ENCODE assay signal across 1 cellular context in the genomic region with DNA sequence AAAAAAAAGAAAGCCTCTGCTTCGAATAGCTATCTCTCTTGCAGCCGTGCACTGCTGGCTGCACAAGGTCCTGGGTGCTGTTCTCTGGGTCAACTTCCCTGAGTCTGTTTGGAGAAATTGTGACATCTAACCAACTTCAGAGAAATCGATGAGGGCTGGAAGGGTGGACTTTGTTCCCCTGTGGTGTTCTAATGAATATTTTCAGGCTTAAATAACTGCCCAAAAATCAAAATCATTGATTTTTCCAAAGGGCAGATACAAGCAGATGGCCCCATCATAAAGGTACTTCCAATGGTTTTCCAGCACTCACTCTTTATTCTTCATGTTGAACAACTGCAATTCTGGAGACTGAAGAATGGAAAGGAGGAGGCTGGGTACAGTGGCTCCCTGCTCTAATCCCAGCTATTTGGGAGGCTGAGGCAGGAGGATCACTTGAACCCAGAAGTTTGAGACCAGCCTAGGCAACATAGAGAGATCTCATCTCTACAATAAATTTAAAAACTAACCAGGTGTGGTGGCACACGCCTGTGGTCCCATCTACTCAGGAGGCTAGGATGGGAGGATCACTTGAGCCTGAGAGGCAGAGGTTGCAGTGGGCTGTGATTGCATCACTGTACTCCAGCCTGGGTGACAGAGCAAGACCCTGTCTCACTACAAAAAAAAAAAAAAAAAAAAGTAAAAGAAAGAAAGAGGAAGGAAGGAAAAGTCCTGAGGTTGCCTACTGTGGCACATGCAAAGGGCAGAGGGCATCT.
A peak's percentile ranks its signal among the peaks of the same experiment; 100 is the strongest.
TF ChIP-seq lines count a peak whose summit lies in the region.

No MANE protein-coding gene starts in this region.

TF ChIP-seq in HepG2, 621 proteins besides CTCF, POLR2A, EP300 and RAD21 (continued from another document and continues in another):
- TF ChIP-seq, protein P1, sequence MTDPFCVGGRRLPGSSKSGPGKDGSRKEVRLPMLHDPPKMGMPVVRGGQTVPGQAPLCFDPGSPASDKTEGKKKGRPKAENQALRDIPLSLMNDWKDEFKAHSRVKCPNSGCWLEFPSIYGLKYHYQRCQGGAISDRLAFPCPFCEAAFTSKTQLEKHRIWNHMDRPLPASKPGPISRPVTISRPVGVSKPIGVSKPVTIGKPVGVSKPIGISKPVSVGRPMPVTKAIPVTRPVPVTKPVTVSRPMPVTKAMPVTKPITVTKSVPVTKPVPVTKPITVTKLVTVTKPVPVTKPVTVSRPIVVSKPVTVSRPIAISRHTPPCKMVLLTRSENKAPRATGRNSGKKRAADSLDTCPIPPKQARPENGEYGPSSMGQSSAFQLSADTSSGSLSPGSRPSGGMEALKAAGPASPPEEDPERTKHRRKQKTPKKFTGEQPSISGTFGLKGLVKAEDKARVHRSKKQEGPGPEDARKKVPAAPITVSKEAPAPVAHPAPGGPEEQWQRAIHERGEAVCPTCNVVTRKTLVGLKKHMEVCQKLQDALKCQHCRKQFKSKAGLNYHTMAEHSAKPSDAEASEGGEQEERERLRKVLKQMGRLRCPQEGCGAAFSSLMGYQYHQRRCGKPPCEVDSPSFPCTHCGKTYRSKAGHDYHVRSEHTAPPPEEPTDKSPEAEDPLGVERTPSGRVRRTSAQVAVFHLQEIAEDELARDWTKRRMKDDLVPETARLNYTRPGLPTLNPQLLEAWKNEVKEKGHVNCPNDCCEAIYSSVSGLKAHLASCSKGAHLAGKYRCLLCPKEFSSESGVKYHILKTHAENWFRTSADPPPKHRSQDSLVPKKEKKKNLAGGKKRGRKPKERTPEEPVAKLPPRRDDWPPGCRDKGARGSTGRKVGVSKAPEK (CRISPR knock-in tag; IDR thresholded peaks at IDR 0.05; ENCODE audit: borderline replicate concordance): peak; percentile 89; the same call in 1 of the 2 replicates
- TF ChIP-seq SMARCC2 (IDR thresholded peaks at IDR 0.05) (peak; percentile 92), NFIC (IDR thresholded peaks at IDR 0.05; ENCODE audit: low read length) (peak; percentile 94), ZNF331 (CRISPR knock-in tag; IDR thresholded peaks at IDR 0.05) (peak; percentile 90), ZBTB3 (CRISPR knock-in tag; IDR thresholded peaks at IDR 0.05; ENCODE audit: borderline replicate concordance, low read depth) (no peak), THAP11 (CRISPR knock-in tag; IDR thresholded peaks at IDR 0.05) (peak; percentile 75), MEIS2 (CRISPR knock-in tag; IDR thresholded peaks at IDR 0.05) (peak; percentile 86), HMGXB4 (CRISPR knock-in tag; IDR thresholded peaks at IDR 0.05; ENCODE audit: borderline replicate concordance in 1 of 2, low read depth in 1 of 2) (peak in 1 of 2 experiments; percentile 58; a peak in 2 of 4 replicates), ZNF484 (CRISPR knock-in tag; IDR thresholded peaks at IDR 0.05; ENCODE audit: borderline replicate concordance, low read depth) (no peak), ASH2L (IDR thresholded peaks at IDR 0.05; ENCODE audit: insufficient read length, low read depth, low read length) (peak; percentile 51), JARID2 (CRISPR knock-in tag; IDR thresholded peaks at IDR 0.05; ENCODE audit: insufficient replicate concordance) (peak; percentile 64), ZNF503 (CRISPR knock-in tag; IDR thresholded peaks at IDR 0.05) (peak; percentile 87), ZNF879 (CRISPR knock-in tag; IDR thresholded peaks at IDR 0.05) (0 out of 2 replicates have a peak, but pooled peaks have one; percentile 41), ZBTB10 (CRISPR knock-in tag; IDR thresholded peaks at IDR 0.05; ENCODE audit: borderline replicate concordance) (peak; percentile 45; the same call in 1 of the 2 replicates), TBX2 (CRISPR knock-in tag; IDR thresholded peaks at IDR 0.05; ENCODE audit: borderline replicate concordance) (peak; percentile 67), ZBTB42 (CRISPR knock-in tag; IDR thresholded peaks at IDR 0.05) (no peak; the same call in 1 of the 2 replicates), TFDP2 (CRISPR knock-in tag; IDR thresholded peaks at IDR 0.05) (peak; percentile 69), ZNF839 (CRISPR knock-in tag; IDR thresholded peaks at IDR 0.05; ENCODE audit: borderline replicate concordance) (no peak), SMAD1 (CRISPR knock-in tag; IDR thresholded peaks at IDR 0.05; ENCODE audit: borderline replicate concordance, low read depth) (no peak), NR2F6 (IDR thresholded peaks at IDR 0.05) (peak; percentile 82), NR2F6 (CRISPR knock-in tag; IDR thresholded peaks at IDR 0.05) (peak; percentile 78)
- TF ChIP-seq, protein P2, sequence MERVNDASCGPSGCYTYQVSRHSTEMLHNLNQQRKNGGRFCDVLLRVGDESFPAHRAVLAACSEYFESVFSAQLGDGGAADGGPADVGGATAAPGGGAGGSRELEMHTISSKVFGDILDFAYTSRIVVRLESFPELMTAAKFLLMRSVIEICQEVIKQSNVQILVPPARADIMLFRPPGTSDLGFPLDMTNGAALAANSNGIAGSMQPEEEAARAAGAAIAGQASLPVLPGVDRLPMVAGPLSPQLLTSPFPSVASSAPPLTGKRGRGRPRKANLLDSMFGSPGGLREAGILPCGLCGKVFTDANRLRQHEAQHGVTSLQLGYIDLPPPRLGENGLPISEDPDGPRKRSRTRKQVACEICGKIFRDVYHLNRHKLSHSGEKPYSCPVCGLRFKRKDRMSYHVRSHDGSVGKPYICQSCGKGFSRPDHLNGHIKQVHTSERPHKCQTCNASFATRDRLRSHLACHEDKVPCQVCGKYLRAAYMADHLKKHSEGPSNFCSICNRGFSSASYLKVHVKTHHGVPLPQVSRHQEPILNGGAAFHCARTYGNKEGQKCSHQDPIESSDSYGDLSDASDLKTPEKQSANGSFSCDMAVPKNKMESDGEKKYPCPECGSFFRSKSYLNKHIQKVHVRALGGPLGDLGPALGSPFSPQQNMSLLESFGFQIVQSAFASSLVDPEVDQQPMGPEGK (CRISPR knock-in tag; IDR thresholded peaks at IDR 0.05): peak; percentile 68; the same call in 1 of the 2 replicates
- TF ChIP-seq, protein P3, sequence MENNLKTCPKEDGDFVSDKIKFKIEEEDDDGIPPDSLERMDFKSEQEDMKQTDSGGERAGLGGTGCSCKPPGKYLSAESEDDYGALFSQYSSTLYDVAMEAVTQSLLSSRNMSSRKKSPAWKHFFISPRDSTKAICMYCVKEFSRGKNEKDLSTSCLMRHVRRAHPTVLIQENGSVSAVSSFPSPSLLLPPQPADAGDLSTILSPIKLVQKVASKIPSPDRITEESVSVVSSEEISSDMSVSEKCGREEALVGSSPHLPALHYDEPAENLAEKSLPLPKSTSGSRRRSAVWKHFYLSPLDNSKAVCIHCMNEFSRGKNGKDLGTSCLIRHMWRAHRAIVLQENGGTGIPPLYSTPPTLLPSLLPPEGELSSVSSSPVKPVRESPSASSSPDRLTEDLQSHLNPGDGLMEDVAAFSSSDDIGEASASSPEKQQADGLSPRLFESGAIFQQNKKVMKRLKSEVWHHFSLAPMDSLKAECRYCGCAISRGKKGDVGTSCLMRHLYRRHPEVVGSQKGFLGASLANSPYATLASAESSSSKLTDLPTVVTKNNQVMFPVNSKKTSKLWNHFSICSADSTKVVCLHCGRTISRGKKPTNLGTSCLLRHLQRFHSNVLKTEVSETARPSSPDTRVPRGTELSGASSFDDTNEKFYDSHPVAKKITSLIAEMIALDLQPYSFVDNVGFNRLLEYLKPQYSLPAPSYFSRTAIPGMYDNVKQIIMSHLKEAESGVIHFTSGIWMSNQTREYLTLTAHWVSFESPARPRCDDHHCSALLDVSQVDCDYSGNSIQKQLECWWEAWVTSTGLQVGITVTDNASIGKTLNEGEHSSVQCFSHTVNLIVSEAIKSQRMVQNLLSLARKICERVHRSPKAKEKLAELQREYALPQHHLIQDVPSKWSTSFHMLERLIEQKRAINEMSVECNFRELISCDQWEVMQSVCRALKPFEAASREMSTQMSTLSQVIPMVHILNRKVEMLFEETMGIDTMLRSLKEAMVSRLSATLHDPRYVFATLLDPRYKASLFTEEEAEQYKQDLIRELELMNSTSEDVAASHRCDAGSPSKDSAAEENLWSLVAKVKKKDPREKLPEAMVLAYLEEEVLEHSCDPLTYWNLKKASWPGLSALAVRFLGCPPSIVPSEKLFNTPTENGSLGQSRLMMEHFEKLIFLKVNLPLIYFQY (CRISPR knock-in tag; IDR thresholded peaks at IDR 0.05; ENCODE audit: borderline replicate concordance): peak; percentile 95
- TF ChIP-seq, protein P4, sequence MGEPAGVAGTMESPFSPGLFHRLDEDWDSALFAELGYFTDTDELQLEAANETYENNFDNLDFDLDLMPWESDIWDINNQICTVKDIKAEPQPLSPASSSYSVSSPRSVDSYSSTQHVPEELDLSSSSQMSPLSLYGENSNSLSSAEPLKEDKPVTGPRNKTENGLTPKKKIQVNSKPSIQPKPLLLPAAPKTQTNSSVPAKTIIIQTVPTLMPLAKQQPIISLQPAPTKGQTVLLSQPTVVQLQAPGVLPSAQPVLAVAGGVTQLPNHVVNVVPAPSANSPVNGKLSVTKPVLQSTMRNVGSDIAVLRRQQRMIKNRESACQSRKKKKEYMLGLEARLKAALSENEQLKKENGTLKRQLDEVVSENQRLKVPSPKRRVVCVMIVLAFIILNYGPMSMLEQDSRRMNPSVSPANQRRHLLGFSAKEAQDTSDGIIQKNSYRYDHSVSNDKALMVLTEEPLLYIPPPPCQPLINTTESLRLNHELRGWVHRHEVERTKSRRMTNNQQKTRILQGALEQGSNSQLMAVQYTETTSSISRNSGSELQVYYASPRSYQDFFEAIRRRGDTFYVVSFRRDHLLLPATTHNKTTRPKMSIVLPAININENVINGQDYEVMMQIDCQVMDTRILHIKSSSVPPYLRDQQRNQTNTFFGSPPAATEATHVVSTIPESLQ (CRISPR knock-in tag; conservative IDR thresholded peaks at IDR 0.05): peak; percentile 77; the same call in 1 of the 2 replicates
- TF ChIP-seq, protein P5, sequence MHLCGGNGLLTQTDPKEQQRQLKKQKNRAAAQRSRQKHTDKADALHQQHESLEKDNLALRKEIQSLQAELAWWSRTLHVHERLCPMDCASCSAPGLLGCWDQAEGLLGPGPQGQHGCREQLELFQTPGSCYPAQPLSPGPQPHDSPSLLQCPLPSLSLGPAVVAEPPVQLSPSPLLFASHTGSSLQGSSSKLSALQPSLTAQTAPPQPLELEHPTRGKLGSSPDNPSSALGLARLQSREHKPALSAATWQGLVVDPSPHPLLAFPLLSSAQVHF (CRISPR knock-in tag; IDR thresholded peaks at IDR 0.05): no peak
- TF ChIP-seq, protein P6, sequence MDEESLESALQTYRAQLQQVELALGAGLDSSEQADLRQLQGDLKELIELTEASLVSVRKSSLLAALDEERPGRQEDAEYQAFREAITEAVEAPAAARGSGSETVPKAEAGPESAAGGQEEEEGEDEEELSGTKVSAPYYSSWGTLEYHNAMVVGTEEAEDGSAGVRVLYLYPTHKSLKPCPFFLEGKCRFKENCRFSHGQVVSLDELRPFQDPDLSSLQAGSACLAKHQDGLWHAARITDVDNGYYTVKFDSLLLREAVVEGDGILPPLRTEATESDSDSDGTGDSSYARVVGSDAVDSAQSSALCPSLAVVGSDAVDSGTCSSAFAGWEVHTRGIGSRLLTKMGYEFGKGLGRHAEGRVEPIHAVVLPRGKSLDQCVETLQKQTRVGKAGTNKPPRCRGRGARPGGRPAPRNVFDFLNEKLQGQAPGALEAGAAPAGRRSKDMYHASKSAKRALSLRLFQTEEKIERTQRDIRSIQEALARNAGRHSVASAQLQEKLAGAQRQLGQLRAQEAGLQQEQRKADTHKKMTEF (CRISPR knock-in tag; IDR thresholded peaks at IDR 0.05): peak; percentile 85
